8 cellular contexts compared by ENCODE assay signal in the genomic region with DNA sequence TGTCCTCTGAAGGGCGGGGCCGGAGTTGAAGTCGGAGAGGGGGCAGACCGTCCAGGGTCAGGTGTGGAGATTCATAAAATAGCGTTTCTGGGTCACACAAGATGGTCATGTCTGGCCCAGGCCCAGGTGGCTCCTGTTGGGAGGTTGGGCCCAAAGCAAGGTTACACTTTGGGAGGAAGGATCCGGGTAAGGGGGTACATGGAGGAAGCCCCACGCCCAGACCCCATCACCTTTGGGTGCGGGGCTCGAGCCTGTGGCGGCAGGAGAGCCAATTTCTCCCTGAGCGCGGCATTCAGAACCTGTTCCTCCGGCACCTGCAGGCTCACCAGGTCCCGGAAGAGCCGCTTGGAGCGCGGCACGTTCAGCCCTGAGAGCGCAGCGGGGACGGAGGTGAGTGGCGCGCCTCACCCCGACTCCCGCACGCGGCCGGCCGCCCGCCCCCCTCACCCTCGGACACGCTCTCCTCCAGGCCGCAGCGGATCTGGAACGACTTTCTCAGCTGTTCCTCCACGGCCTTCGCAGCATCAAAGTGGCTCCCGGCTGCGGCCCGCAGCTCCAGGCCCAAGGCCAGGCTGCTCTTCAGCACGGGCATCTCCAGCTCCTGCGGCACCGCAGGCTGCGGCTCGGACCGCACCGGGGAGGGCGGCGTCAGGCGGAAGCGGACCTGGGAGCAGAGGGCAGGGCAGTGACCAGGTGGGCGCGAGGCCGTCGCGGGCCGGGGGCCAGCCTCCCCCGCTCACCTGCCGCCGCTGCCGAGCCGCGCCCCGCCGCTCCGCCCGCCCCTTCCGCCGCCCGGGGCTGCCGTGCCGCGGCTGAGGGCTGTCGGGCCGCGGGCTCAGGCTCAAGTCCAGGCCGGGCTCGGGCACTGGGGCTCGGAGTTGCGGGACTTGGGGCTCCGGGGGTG. TPM values are rescaled to one million over a fixed set of nuclear protein-coding genes. Genes with fewer than 3 reads are reported as not detected.
DNase-seq lines count a peak whose midpoint lies in the region; ATAC-seq and TF ChIP-seq lines count a peak whose summit lies in the region.

No MANE protein-coding gene starts in this region.

- CTCF ChIA-PET in MCF 10A (lab: Yijun Ruan, JAX), result interaction anchor here (0.6 to 2.2 kb wide), 6 partner anchors 15 to 290 kb away, joined by 3 to 10 read pairs (median 4); no protein-coding TSS in a partner anchor

- intact Hi-C loops in MCF 10A (cut with micrococcal nuclease), result no loop called here

- peak; percentile 27 for ATAC-seq in HG03342 (IDR thresholded peaks at IDR 0.05; ENCODE audit: unreplicated experiment)

- peak overlapping the region; percentile 95 for H3K4me3 Mint-ChIP-seq in MCF 10A (ENCODE audit: unreplicated experiment)

- BruUV-seq in MCF 10A (replicated peaks; lab: Mats Ljungman, UMichigan), result TSS peak; percentile 47

- peak overlapping the region; percentile 96 for H3K27ac Mint-ChIP-seq in MCF 10A (ENCODE audit: low read depth, unreplicated experiment)

- H3K4me1 Mint-ChIP-seq in MCF 10A (ENCODE audit: insufficient read depth, unreplicated experiment), result peaks cover 36% of the 10 kb centered on the region

- H3K36me3 Mint-ChIP-seq in MCF 10A (ENCODE audit: insufficient read depth, unreplicated experiment), result peaks cover 46% of the 10 kb centered on the region

- no peaks in the 10 kb centered on the region for H3K9me3 Mint-ChIP-seq in MCF 10A (ENCODE audit: unreplicated experiment)

- POLR2A ChIA-PET in MCF 10A (lab: Yijun Ruan, JAX), result interaction anchor here (0.7 to 5.2 kb wide), 10 partner anchors 7 to 454 kb away, joined by 3 to 27 read pairs (median 4); partner anchors contain the start of genes MEPCE, MOSPD3, UFSP1 and ZCWPW1

- no peaks in the 10 kb centered on the region for H3K27me3 Mint-ChIP-seq in MCF 10A (ENCODE audit: insufficient read depth, unreplicated experiment)

- TF ChIP-seq CTCF in MCF 10A (IDR thresholded peaks at IDR 0.05; ENCODE audit: unreplicated experiment), result no peak

- DNase-seq in CD1c-positive myeloid dendritic cell (ENCODE audit: extremely low spot score), result peak; percentile 31
- DNase-seq in GM19238 (ENCODE audit: insufficient read length, low spot score), result peak; percentile 52
- DNase-seq in T-helper 1 cell, result peak in 4 of 5 donors; percentile 34 to 66 (median 41)
- DNase-seq in MCF 10A (ENCODE audit: unreplicated experiment), result peak; percentile 38
- DNase-seq in islet precursor cell, result peak; percentile 63
- peak; percentile 44 for DNase-seq in stimulated activated CD4-positive, alpha-beta T cell treated with anti-CD3 and anti-CD28 coated beads, Interleukin-1b, Interleukin-23, amount 100 ng/mL, for 48 hours
- DNase-seq in GDM1 (lab: John Stamatoyannopoulos, UW), result no peak

RNA-seq across cellular contexts. Expression of gene PPP1R35, which starts 0.6 kb away (rescaled TPM):
- 38.5 and 45.3 TPM in 2 replicates for total RNA-seq in MCF 10A (2022)

RNA-seq across cellular contexts. Expression of gene MEPCE, which starts 6.0 kb away (rescaled TPM):
- 42.8 and 59.9 TPM in 2 replicates for total RNA-seq in MCF 10A (2022)

RNA-seq across cellular contexts. Expression of gene ZCWPW1, which starts 7.2 kb away (rescaled TPM):
- total RNA-seq in MCF 10A (2022), result 6.5 and 8.5 TPM in 2 replicates

RNA-seq across cellular contexts. Expression of gene SPACDR, which starts 28.4 kb away (rescaled TPM):
- 0.49 and 0.74 TPM in 2 replicates for total RNA-seq in MCF 10A (2022)

RNA-seq across cellular contexts. Expression of gene TSC22D4, which starts 43.4 kb away (rescaled TPM):
- 36.0 and 43.8 TPM in 2 replicates for total RNA-seq in MCF 10A (2022)
